In genomic region chr16:9072806-9073341, GRCh38 we compare ENCODE assay signal across 1 cellular context.
TF ChIP-seq lines count a peak whose summit lies in the region.

No MANE protein-coding gene starts in this region.

TF ChIP-seq in K562, 482 proteins besides CTCF, POLR2A, EP300 and RAD21 (continued from another document and continues in another):
- TF ChIP-seq ARID4B (CRISPR knock-in tag; IDR thresholded peaks at IDR 0.05) = no peak
- no peak for TF ChIP-seq E2F8 (IDR thresholded peaks at IDR 0.05; ENCODE audit: low read depth, partially characterized antibody)
- TF ChIP-seq BRF1 (IDR thresholded peaks at IDR 0.05; ENCODE audit: borderline replicate concordance, extremely low read depth, insufficient read length) = no peak
- TF ChIP-seq ZNF740 (CRISPR knock-in tag; IDR thresholded peaks at IDR 0.05) = no peak
- TF ChIP-seq ZNF740 (tag; IDR thresholded peaks at IDR 0.05) = 0 out of 4 replicates have a peak, but pooled peaks of 1 of the 2 experiments have one; percentile 27
- peak; percentile 98 for TF ChIP-seq CEBPG (CRISPR knock-in tag; IDR thresholded peaks at IDR 0.05)
- TF ChIP-seq CEBPG (tag; conservative IDR thresholded peaks at IDR 0.05 in 1 of 2, IDR thresholded peaks at IDR 0.05 in 1 of 2) = peak; percentile 97 to 98
- peak; percentile 52; the same call in 1 of the 2 replicates for TF ChIP-seq CXXC5 (CRISPR knock-in tag; IDR thresholded peaks at IDR 0.05)
- TF ChIP-seq MAFK (IDR thresholded peaks at IDR 0.05; ENCODE audit: low read length) = no peak
- TF ChIP-seq ZNF224 (CRISPR knock-in tag; IDR thresholded peaks at IDR 0.05) = no peak
- no peak for TF ChIP-seq KAT2B (IDR thresholded peaks at IDR 0.05; ENCODE audit: low read depth, low read length)
- TF ChIP-seq CHD2 (IDR thresholded peaks at IDR 0.05; ENCODE audit: low read depth, low read length) = no peak
- no peak for TF ChIP-seq HMG20B (CRISPR knock-in tag; IDR thresholded peaks at IDR 0.05)
- TF ChIP-seq MIER1 (IDR thresholded peaks at IDR 0.05; ENCODE audit: low read depth) = no peak
- TF ChIP-seq ZNF12 (CRISPR knock-in tag; IDR thresholded peaks at IDR 0.05) = no peak
- no peak for TF ChIP-seq TRIM25 (IDR thresholded peaks at IDR 0.05; ENCODE audit: borderline replicate concordance)
- no peak for TF ChIP-seq TFAP4 (CRISPR knock-in tag; IDR thresholded peaks at IDR 0.05; ENCODE audit: borderline replicate concordance)
- 0 out of 2 replicates have a peak, but pooled peaks have one; percentile 52 for TF ChIP-seq ZNF175 (CRISPR knock-in tag; IDR thresholded peaks at IDR 0.05; ENCODE audit: low read depth)
- peak; percentile 65; the same call in 1 of the 2 replicates for TF ChIP-seq EP400 (IDR thresholded peaks at IDR 0.05)
- no peak for TF ChIP-seq YBX1 (IDR thresholded peaks at IDR 0.05)
- TF ChIP-seq PPARD (CRISPR knock-in tag; IDR thresholded peaks at IDR 0.05) = no peak
- TF ChIP-seq HDAC8 (tag; IDR thresholded peaks at IDR 0.05) = no peak
- peak; percentile 65 for TF ChIP-seq FOSL1 (tag; conservative IDR thresholded peaks at IDR 0.05)
- peak; percentile 32; the same call in 1 of the 2 replicates for TF ChIP-seq BACH1 (tag; IDR thresholded peaks at IDR 0.05)
- no peak for TF ChIP-seq BCOR (IDR thresholded peaks at IDR 0.05)
- no peak for TF ChIP-seq ZNF77 (CRISPR knock-in tag; IDR thresholded peaks at IDR 0.05)
- no peak for TF ChIP-seq ZBTB17 (CRISPR knock-in tag; IDR thresholded peaks at IDR 0.05)
- TF ChIP-seq JUN (IDR thresholded peaks at IDR 0.05; ENCODE audit: borderline replicate concordance, low read depth, low read length) = peak; percentile 78
- TF ChIP-seq JUN (CRISPR knock-in tag; IDR thresholded peaks at IDR 0.05; ENCODE audit: borderline replicate concordance) = no peak
- TF ChIP-seq CCNT2 (IDR thresholded peaks at IDR 0.05; ENCODE audit: borderline replicate concordance, extremely low read depth, insufficient read length, low read depth, low read length) = no peak
- TF ChIP-seq CTBP1 (IDR thresholded peaks at IDR 0.05; ENCODE audit: borderline replicate concordance) = peak; percentile 40; the same call in 1 of the 2 replicates
- TF ChIP-seq YY1 (IDR thresholded peaks at IDR 0.05; ENCODE audit: borderline replicate concordance in 1 of 3, control insufficient read depth in 1 of 3, extremely low read depth in 1 of 3, insufficient read depth in 3 of 3, insufficient read length in 1 of 3, insufficient replicate concordance in 2 of 3, low read depth in 1 of 3, low read length in 2 of 3) = no peak
- no peak for TF ChIP-seq POLR3G (IDR thresholded peaks at IDR 0.05; ENCODE audit: extremely low read depth, insufficient read length, insufficient replicate concordance)
- 0 out of 2 replicates have a peak, but pooled peaks have one; percentile 23 for TF ChIP-seq DDX20 (tag; IDR thresholded peaks at IDR 0.05; ENCODE audit: low read depth)
- TF ChIP-seq SRSF9 (IDR thresholded peaks at IDR 0.05; ENCODE audit: borderline replicate concordance, low read depth, low read length) = no peak
- TF ChIP-seq COPS2 (conservative IDR thresholded peaks at IDR 0.05) = no peak
- no peak for TF ChIP-seq ZNF407 (IDR thresholded peaks at IDR 0.05; ENCODE audit: low read depth)
- no peak for TF ChIP-seq MAFG (tag; conservative IDR thresholded peaks at IDR 0.05)
- peak; percentile 88 for TF ChIP-seq JUND (IDR thresholded peaks at IDR 0.05; ENCODE audit: borderline replicate concordance, low read depth, low read length)
- TF ChIP-seq JUND (tag; IDR thresholded peaks at IDR 0.05; ENCODE audit: borderline replicate concordance, low read depth, low read length) = peak; percentile 71; the same call in 1 of the 3 replicates
- TF ChIP-seq HOXB6 (CRISPR knock-in tag; IDR thresholded peaks at IDR 0.05; ENCODE audit: borderline replicate concordance) = no peak
- TF ChIP-seq SIN3A (IDR thresholded peaks at IDR 0.05; ENCODE audit: borderline replicate concordance in 2 of 2, control insufficient read depth in 1 of 2, low read depth in 2 of 2, low read length in 2 of 2) = no peak
- TF ChIP-seq ELF1 (tag; IDR thresholded peaks at IDR 0.05) = no peak
- TF ChIP-seq TCFL5 (CRISPR knock-in tag; conservative IDR thresholded peaks at IDR 0.05) = no peak
- peak; percentile 91 for TF ChIP-seq CEBPB (tag; IDR thresholded peaks at IDR 0.05)
- TF ChIP-seq ZNF511 (CRISPR knock-in tag; IDR thresholded peaks at IDR 0.05) = no peak
- TF ChIP-seq SMARCA4 (IDR thresholded peaks at IDR 0.05) = 0 out of 2 replicates have a peak, but pooled peaks have one; percentile 71
- peak; percentile 70 for TF ChIP-seq CREM (IDR thresholded peaks at IDR 0.05; ENCODE audit: low read depth)
- TF ChIP-seq MYNN (IDR thresholded peaks at IDR 0.05) = no peak
- TF ChIP-seq MYNN (CRISPR knock-in tag; IDR thresholded peaks at IDR 0.05) = no peak
